In genomic region chr7:76108540-76109233, GRCh38 we compare ENCODE assay signal across 10 cellular contexts.
DNase-seq lines count a peak whose midpoint lies in the region; ATAC-seq, FAIRE-seq and TF ChIP-seq lines count a peak whose summit lies in the region.
"Had no signal": no experiment of that assay in that cellular context is flagged by ENCODE, and none has a peak within 500 bp of the region (broad histone marks: within the 10 kb centered on the region; RNA-seq: fewer than 3 reads in every experiment).

No MANE protein-coding gene starts in this region.

- H3K27ac ChIP-seq in endodermal cell (ENCODE audit: low read depth, low read length) (no peak overlapping the region), mucosa of rectum (ENCODE audit: low read depth in 2 of 2, low read length in 2 of 2) (peak overlapping the region; percentile 82 to 92)

- ATAC-seq in GM18907 (IDR thresholded peaks at IDR 0.05; ENCODE audit: unreplicated experiment) = no peak
- ATAC-seq in effector memory CD8-positive, alpha-beta T cell (replicated peaks) = no peak

- no peaks in the 10 kb centered on the region for H3K27me3 Mint-ChIP-seq in endodermal cell (ENCODE audit: insufficient read depth)
- no peaks in the 10 kb centered on the region for H3K27me3 Mint-ChIP-seq in activated naive CD4-positive, alpha-beta T cell treated with anti-CD3 and anti-CD28 coated beads for 36 hours (ENCODE audit: low read depth)
- H3K27me3 Mint-ChIP-seq in effector memory CD8-positive, alpha-beta T cell = peaks cover 9 to 13% of the 10 kb centered on the region in 2 donors

- 87 to 92% methylated on average over 7 to 11 of the region's 11 CpGs for WGBS in endodermal cell (ENCODE audit: insufficient coverage in 1 of 2, insufficient read length in 1 of 2), 2 experiments

- peaks cover 7% of the 10 kb centered on the region for H3K4me1 Mint-ChIP-seq in endodermal cell
- peaks cover 2% of the 10 kb centered on the region for H3K4me1 Mint-ChIP-seq in activated naive CD4-positive, alpha-beta T cell treated with anti-CD3 and anti-CD28 coated beads for 36 hours (ENCODE audit: low read depth)
- H3K4me1 Mint-ChIP-seq in effector memory CD8-positive, alpha-beta T cell (ENCODE audit: low read depth in 2 of 2) = no peaks in the 10 kb centered on the region

- no peak for TF ChIP-seq CTCF in endodermal cell (conservative IDR thresholded peaks at IDR 0.05)

- peak overlapping the region; percentile 5 for H3K27ac Mint-ChIP-seq in endodermal cell
- no peak overlapping the region for H3K27ac Mint-ChIP-seq in activated naive CD4-positive, alpha-beta T cell treated with anti-CD3 and anti-CD28 coated beads for 36 hours
- no peak overlapping the region for H3K27ac Mint-ChIP-seq in effector memory CD8-positive, alpha-beta T cell

- intact Hi-C loops in activated naive CD4-positive, alpha-beta T cell treated with anti-CD3 and anti-CD28 coated beads for 36 hours (cut with micrococcal nuclease) = no loop called here

- no peak overlapping the region for H3K9ac ChIP-seq in endodermal cell (ENCODE audit: extremely low read depth, low read length, poor library complexity, severe bottlenecking)
- H3K9ac ChIP-seq in mucosa of rectum (ENCODE audit: low read depth in 1 of 2, low read length in 2 of 2) = peak overlapping the region; percentile 54 to 63

- H3K36me3 Mint-ChIP-seq in endodermal cell (ENCODE audit: low read depth) = no peaks in the 10 kb centered on the region
- H3K36me3 Mint-ChIP-seq in activated naive CD4-positive, alpha-beta T cell treated with anti-CD3 and anti-CD28 coated beads for 36 hours (ENCODE audit: low read depth) = no peaks in the 10 kb centered on the region
- H3K36me3 Mint-ChIP-seq in effector memory CD8-positive, alpha-beta T cell (ENCODE audit: insufficient read depth) = peaks cover 4% of the 10 kb centered on the region

- CTCF ChIA-PET in activated naive CD4-positive, alpha-beta T cell treated with anti-CD3 and anti-CD28 coated beads for 36 hours (lab: Charles Lee) = interaction anchor here (1.3 kb wide), 1 partner anchor 60 kb away, joined by 3 read pairs; the partner anchor contains the start of genes MDH2 and STYXL1

- H3K9me3 Mint-ChIP-seq in endodermal cell = no peaks in the 10 kb centered on the region
- H3K9me3 Mint-ChIP-seq in activated naive CD4-positive, alpha-beta T cell treated with anti-CD3 and anti-CD28 coated beads for 36 hours = no peaks in the 10 kb centered on the region
- no peaks in the 10 kb centered on the region for H3K9me3 Mint-ChIP-seq in effector memory CD8-positive, alpha-beta T cell

- no peak overlapping the region for H3K4me3 ChIP-seq in endodermal cell (ENCODE audit: low read length)
- peak overlapping the region; percentile 13 to 62 for H3K4me3 ChIP-seq in mucosa of rectum (ENCODE audit: low read length in 2 of 2)

- H3K4me1 ChIP-seq in endodermal cell (ENCODE audit: control insufficient read depth, insufficient read depth, low read length) (no peaks in the 10 kb centered on the region), mucosa of rectum (ENCODE audit: control insufficient read depth in 2 of 2, insufficient read depth in 2 of 2, low read length in 2 of 2) (peaks cover 2 to 14% of the 10 kb centered on the region in 2 donors)

- no peak for FAIRE-seq in GM12891 (lab: Jason Lieb, UNC)

- H3K36me3 ChIP-seq in endodermal cell (ENCODE audit: control insufficient read depth, insufficient read depth, low read length) = no peaks in the 10 kb centered on the region
- no peaks in the 10 kb centered on the region for H3K36me3 ChIP-seq in mucosa of rectum (ENCODE audit: control insufficient read depth in 2 of 2, insufficient read depth in 2 of 2, low read length in 2 of 2)

- no peak overlapping the region for H3K4me3 Mint-ChIP-seq in endodermal cell
- H3K4me3 Mint-ChIP-seq in activated naive CD4-positive, alpha-beta T cell treated with anti-CD3 and anti-CD28 coated beads for 36 hours = no peak overlapping the region
- no peak overlapping the region for H3K4me3 Mint-ChIP-seq in effector memory CD8-positive, alpha-beta T cell

- H3K27me3 ChIP-seq in endodermal cell (ENCODE audit: control insufficient read depth, insufficient read depth, low read length, poor library complexity, severe bottlenecking) (no peaks in the 10 kb centered on the region), mucosa of rectum (ENCODE audit: control insufficient read depth in 2 of 2, insufficient read depth in 2 of 2, low read length in 2 of 2) (no peaks in the 10 kb centered on the region)

- no peaks in the 10 kb centered on the region for H3K9me3 ChIP-seq in endodermal cell (ENCODE audit: control insufficient read depth, low read length)
- H3K9me3 ChIP-seq in mucosa of rectum (ENCODE audit: control insufficient read depth in 2 of 2, low read length in 2 of 2) = no peaks in the 10 kb centered on the region

- no peak for TF ChIP-seq POLR2A in GM12891 (IDR thresholded peaks at IDR 0.05; ENCODE audit: low read depth, low read length)

- DNase-seq in D341Med (ENCODE audit: low spot score) (peak; percentile 22), NCI-H226 (peak; percentile 41), endodermal cell (no peak), GM12891 (ENCODE audit: insufficient read length, low spot score) (no peak)
- DNase-seq in activated naive CD4-positive, alpha-beta T cell treated with anti-CD3 and anti-CD28 coated beads for 36 hours = no peak
- no peak for DNase-seq in effector memory CD8-positive, alpha-beta T cell
- DNase-seq: activated naive CD4-positive, alpha-beta T cell treated with Interleukin-2 at 50 U/mL for 16 hours; head of caudate nucleus had no signal

TF ChIP-seq in GM12891, 5 proteins besides CTCF, POLR2A, EP300 and RAD21:
- TF ChIP-seq PAX5 (IDR thresholded peaks at IDR 0.05; ENCODE audit: insufficient read depth, low read length, severe bottlenecking) (no peak), POU2F2 (IDR thresholded peaks at IDR 0.05; ENCODE audit: low read depth, low read length) (no peak), POLR2AphosphoS5 (IDR thresholded peaks at IDR 0.05; ENCODE audit: low read depth, low read length) (no peak), TAF1 (IDR thresholded peaks at IDR 0.05; ENCODE audit: low read depth, low read length) (no peak), SPI1 (IDR thresholded peaks at IDR 0.05; ENCODE audit: low read depth, low read length) (no peak)

Comparison
In these comparisons a context has a peak if more than half of its experiments do, and no peak if none do; other contexts are left out.
1. DNase-seq: peak in D341Med (single experiment) and NCI-H226 (single experiment); none in endodermal cell (single experiment), GM12891 (single experiment), activated naive CD4-positive, alpha-beta T cell treated with anti-CD3 and anti-CD28 coated beads for 36 hours (single experiment) and effector memory CD8-positive, alpha-beta T cell (0 of 3).